ENCODE assay signal across 1 cellular context in the genomic region with DNA sequence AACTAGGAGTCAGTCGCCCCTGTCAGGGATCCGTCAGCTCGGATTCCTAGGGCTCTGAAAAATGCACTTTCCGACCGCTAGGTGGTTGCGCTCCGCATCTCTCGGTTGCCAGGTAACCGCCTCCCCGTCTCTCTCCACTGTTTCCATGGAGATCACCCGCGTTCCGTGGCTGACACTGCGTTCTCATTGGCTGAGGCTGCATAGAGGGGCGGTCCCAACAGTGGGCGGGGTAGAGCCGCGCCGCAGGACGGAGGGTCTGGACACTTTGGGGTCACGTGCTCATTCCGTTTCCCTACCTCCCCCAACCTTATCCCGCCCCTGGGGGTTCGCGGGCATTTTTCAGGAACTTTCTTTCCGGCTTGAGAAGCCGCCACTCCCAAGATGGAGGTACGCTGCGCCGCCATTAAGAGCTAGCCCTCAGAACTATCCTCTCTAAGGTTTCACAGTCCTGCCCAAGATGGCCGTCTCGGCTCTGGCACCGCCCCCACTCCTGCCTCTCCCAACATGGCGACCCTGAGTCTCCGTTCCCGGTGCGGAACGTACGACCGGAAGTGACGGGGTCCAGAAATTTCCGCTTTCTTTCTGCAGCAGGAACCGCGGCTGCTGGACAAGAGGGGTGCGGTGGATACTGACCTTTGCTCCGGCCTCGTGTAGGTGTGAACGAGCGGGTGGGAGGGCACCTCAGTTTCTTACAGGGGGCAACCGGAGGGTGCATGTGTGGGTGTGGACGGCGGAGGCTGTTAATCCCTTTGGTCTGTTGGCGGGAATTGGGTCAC.
A peak's percentile ranks its signal among the peaks of the same experiment; 100 is the strongest.
TF ChIP-seq lines count a peak whose summit lies in the region.

Gene ODAD3, minus strand, starts transcription at position 65 of the 776 bp plus-strand sequence. CDS start 105 bp downstream, outside the sequence.
A gene with protein sequence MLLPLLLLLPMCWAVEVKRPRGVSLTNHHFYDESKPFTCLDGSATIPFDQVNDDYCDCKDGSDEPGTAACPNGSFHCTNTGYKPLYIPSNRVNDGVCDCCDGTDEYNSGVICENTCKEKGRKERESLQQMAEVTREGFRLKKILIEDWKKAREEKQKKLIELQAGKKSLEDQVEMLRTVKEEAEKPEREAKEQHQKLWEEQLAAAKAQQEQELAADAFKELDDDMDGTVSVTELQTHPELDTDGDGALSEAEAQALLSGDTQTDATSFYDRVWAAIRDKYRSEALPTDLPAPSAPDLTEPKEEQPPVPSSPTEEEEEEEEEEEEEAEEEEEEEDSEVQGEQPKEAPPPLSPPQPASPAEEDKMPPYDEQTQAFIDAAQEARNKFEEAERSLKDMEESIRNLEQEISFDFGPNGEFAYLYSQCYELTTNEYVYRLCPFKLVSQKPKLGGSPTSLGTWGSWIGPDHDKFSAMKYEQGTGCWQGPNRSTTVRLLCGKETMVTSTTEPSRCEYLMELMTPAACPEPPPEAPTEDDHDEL (plus strand): TSS at position 579 of the 776 bp plus-strand sequence. CDS start 483 bp downstream, outside the sequence.

TF ChIP-seq in K562, 482 proteins besides CTCF, POLR2A, EP300 and RAD21 (continued from another document and continues in another):
- TF ChIP-seq, protein P1, sequence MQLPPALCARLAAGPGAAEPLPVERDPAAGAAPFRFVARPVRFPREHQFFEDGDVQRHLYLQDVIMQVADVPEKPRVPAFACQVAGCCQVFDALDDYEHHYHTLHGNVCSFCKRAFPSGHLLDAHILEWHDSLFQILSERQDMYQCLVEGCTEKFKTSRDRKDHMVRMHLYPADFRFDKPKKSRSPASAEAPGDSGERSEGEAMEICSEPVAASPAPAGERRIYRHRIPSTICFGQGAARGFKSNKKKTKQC (CRISPR knock-in tag; IDR thresholded peaks at IDR 0.05), result 0 out of 2 replicates have a peak, but pooled peaks have one; percentile 10
- TF ChIP-seq CBFA2T3 (IDR thresholded peaks at IDR 0.05) (no peak), HDAC1 (IDR thresholded peaks at IDR 0.05) (peak in 1 of 2 experiments; percentile 92; a peak in 2 of 4 replicates), XRCC5 (IDR thresholded peaks at IDR 0.05; ENCODE audit: low read depth, low read length) (no peak), PYGO2 (tag; IDR thresholded peaks at IDR 0.05) (no peak), PHF20 (IDR thresholded peaks at IDR 0.05; ENCODE audit: partially characterized antibody) (peak; percentile 71), PTBP1 (IDR thresholded peaks at IDR 0.05; ENCODE audit: low read depth, low read length) (no peak), KLF16 (IDR thresholded peaks at IDR 0.05) (no peak), JUN (IDR thresholded peaks at IDR 0.05; ENCODE audit: borderline replicate concordance, low read depth, low read length) (no peak), JUN (CRISPR knock-in tag; IDR thresholded peaks at IDR 0.05; ENCODE audit: borderline replicate concordance) (no peak), ZFPM2 (CRISPR knock-in tag; IDR thresholded peaks at IDR 0.05) (no peak), SP2 (IDR thresholded peaks at IDR 0.05; ENCODE audit: extremely low read depth, low read depth, low read length, poor library complexity, severe bottlenecking) (no peak), ZNF695 (CRISPR knock-in tag; IDR thresholded peaks at IDR 0.05) (no peak), PTRF (tag; IDR thresholded peaks at IDR 0.05) (no peak), ZSCAN29 (IDR thresholded peaks at IDR 0.05) (no peak), OTX1 (CRISPR knock-in tag; IDR thresholded peaks at IDR 0.05) (peak; percentile 17; the same call in 1 of the 2 replicates), ILF3 (IDR thresholded peaks at IDR 0.05; ENCODE audit: borderline replicate concordance) (no peak), CBX5 (IDR thresholded peaks at IDR 0.05; ENCODE audit: borderline replicate concordance, low read depth) (no peak), ZBED1 (IDR thresholded peaks at IDR 0.05) (0 out of 2 replicates have a peak, but pooled peaks have one; percentile 17), BACH1 (tag; IDR thresholded peaks at IDR 0.05) (peak; percentile 79; the same call in 1 of the 2 replicates), SMARCA4 (IDR thresholded peaks at IDR 0.05) (no peak), NCOR1 (IDR thresholded peaks at IDR 0.05) (no peak), ZNF395 (CRISPR knock-in tag; IDR thresholded peaks at IDR 0.05) (peak; percentile 94), ZNF175 (CRISPR knock-in tag; IDR thresholded peaks at IDR 0.05; ENCODE audit: low read depth) (peak; percentile 80; the same call in 1 of the 2 replicates), HCFC1 (IDR thresholded peaks at IDR 0.05; ENCODE audit: low read depth, low read length) (peak; percentile 98), BRF1 (IDR thresholded peaks at IDR 0.05; ENCODE audit: borderline replicate concordance, extremely low read depth, insufficient read length) (no peak), ZHX1 (conservative IDR thresholded peaks at IDR 0.05; ENCODE audit: low read length) (peak; percentile 98), ZBTB17 (CRISPR knock-in tag; IDR thresholded peaks at IDR 0.05) (peak; percentile 35; the same call in 1 of the 2 replicates), ZNF583 (CRISPR knock-in tag; IDR thresholded peaks at IDR 0.05) (no peak), MYBL2 (IDR thresholded peaks at IDR 0.05; ENCODE audit: low read depth) (peak; percentile 83), MYBL2 (CRISPR knock-in tag; IDR thresholded peaks at IDR 0.05; ENCODE audit: borderline replicate concordance) (no peak), BRD4 (IDR thresholded peaks at IDR 0.05) (no peak), HNRNPK (IDR thresholded peaks at IDR 0.05; ENCODE audit: low read depth, low read length, poor library complexity, severe bottlenecking) (no peak), ZNF766 (CRISPR knock-in tag; conservative IDR thresholded peaks at IDR 0.05) (peak; percentile 98)
- TF ChIP-seq, protein P2, sequence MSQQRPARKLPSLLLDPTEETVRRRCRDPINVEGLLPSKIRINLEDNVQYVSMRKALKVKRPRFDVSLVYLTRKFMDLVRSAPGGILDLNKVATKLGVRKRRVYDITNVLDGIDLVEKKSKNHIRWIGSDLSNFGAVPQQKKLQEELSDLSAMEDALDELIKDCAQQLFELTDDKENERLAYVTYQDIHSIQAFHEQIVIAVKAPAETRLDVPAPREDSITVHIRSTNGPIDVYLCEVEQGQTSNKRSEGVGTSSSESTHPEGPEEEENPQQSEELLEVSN (IDR thresholded peaks at IDR 0.05; ENCODE audit: borderline replicate concordance in 1 of 2, extremely low read depth in 1 of 2, insufficient read depth in 1 of 2, insufficient read length in 1 of 2, low read depth in 1 of 2, low read length in 1 of 2, poor library complexity in 1 of 2, severe bottlenecking in 1 of 2), result peak in 1 of 2 experiments; percentile 9
- TF ChIP-seq, protein P3, sequence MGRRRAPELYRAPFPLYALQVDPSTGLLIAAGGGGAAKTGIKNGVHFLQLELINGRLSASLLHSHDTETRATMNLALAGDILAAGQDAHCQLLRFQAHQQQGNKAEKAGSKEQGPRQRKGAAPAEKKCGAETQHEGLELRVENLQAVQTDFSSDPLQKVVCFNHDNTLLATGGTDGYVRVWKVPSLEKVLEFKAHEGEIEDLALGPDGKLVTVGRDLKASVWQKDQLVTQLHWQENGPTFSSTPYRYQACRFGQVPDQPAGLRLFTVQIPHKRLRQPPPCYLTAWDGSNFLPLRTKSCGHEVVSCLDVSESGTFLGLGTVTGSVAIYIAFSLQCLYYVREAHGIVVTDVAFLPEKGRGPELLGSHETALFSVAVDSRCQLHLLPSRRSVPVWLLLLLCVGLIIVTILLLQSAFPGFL (CRISPR knock-in tag; IDR thresholded peaks at IDR 0.05), result no peak
- TF ChIP-seq, protein P4, sequence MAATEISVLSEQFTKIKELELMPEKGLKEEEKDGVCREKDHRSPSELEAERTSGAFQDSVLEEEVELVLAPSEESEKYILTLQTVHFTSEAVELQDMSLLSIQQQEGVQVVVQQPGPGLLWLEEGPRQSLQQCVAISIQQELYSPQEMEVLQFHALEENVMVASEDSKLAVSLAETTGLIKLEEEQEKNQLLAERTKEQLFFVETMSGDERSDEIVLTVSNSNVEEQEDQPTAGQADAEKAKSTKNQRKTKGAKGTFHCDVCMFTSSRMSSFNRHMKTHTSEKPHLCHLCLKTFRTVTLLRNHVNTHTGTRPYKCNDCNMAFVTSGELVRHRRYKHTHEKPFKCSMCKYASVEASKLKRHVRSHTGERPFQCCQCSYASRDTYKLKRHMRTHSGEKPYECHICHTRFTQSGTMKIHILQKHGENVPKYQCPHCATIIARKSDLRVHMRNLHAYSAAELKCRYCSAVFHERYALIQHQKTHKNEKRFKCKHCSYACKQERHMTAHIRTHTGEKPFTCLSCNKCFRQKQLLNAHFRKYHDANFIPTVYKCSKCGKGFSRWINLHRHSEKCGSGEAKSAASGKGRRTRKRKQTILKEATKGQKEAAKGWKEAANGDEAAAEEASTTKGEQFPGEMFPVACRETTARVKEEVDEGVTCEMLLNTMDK (IDR thresholded peaks at IDR 0.05; ENCODE audit: borderline replicate concordance, insufficient read depth, low read depth, low read length, poor library complexity, severe bottlenecking), result peak; percentile 86
- TF ChIP-seq, protein P5, sequence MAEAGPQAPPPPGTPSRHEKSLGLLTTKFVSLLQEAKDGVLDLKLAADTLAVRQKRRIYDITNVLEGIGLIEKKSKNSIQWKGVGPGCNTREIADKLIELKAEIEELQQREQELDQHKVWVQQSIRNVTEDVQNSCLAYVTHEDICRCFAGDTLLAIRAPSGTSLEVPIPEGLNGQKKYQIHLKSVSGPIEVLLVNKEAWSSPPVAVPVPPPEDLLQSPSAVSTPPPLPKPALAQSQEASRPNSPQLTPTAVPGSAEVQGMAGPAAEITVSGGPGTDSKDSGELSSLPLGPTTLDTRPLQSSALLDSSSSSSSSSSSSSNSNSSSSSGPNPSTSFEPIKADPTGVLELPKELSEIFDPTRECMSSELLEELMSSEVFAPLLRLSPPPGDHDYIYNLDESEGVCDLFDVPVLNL (CRISPR knock-in tag; IDR thresholded peaks at IDR 0.05; ENCODE audit: low read depth), result peak; percentile 77; the same call in 1 of the 2 replicates
- TF ChIP-seq, protein P6, sequence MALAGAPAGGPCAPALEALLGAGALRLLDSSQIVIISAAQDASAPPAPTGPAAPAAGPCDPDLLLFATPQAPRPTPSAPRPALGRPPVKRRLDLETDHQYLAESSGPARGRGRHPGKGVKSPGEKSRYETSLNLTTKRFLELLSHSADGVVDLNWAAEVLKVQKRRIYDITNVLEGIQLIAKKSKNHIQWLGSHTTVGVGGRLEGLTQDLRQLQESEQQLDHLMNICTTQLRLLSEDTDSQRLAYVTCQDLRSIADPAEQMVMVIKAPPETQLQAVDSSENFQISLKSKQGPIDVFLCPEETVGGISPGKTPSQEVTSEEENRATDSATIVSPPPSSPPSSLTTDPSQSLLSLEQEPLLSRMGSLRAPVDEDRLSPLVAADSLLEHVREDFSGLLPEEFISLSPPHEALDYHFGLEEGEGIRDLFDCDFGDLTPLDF (CRISPR knock-in tag; IDR thresholded peaks at IDR 0.05), result peak; percentile 94
- TF ChIP-seq, protein P7, sequence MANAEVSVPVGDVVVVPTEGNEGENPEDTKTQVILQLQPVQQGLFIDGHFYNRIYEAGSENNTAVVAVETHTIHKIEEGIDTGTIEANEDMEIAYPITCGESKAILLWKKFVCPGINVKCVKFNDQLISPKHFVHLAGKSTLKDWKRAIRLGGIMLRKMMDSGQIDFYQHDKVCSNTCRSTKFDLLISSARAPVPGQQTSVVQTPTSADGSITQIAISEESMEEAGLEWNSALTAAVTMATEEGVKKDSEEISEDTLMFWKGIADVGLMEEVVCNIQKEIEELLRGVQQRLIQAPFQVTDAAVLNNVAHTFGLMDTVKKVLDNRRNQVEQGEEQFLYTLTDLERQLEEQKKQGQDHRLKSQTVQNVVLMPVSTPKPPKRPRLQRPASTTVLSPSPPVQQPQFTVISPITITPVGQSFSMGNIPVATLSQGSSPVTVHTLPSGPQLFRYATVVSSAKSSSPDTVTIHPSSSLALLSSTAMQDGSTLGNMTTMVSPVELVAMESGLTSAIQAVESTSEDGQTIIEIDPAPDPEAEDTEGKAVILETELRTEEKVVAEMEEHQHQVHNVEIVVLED (CRISPR knock-in tag; IDR thresholded peaks at IDR 0.05), result peak; percentile 85
